ENCODE assay signal across 31 cellular contexts in genomic region chr2:146496248-146496647, GRCh38.
"Had no signal": no experiment of that assay in that cellular context is flagged by ENCODE, and none has a peak within 500 bp of the region (broad histone marks: within the 10 kb centered on the region; RNA-seq: fewer than 3 reads in every experiment).

No MANE protein-coding gene starts in this region.

- H3K4me1 Mint-ChIP-seq: activated B cell treated with CpG ODN at 0.5 μM for 24 hours; activated naive CD8-positive, alpha-beta T cell treated with anti-CD3 and anti-CD28 coated beads for 36 hours had no signal

- H3K9me3 ChIP-seq: ascending aorta, SJCRH30 had no signal

- ATAC-seq: Panc1 had no signal

- H3K27me3 Mint-ChIP-seq: activated B cell treated with CpG ODN at 0.5 μM for 24 hours; activated CD4-positive, alpha-beta memory T cell treated with anti-CD3 and anti-CD28 coated beads for 36 hours; activated naive CD8-positive, alpha-beta T cell treated with anti-CD3 and anti-CD28 coated beads for 36 hours had no signal

- H3K4me3 Mint-ChIP-seq: activated B cell treated with CpG ODN at 0.5 μM for 24 hours; activated CD4-positive, alpha-beta memory T cell treated with anti-CD3 and anti-CD28 coated beads for 36 hours; activated naive CD8-positive, alpha-beta T cell treated with anti-CD3 and anti-CD28 coated beads for 36 hours had no signal

- H3K4me3 ChIP-seq: ascending aorta, SJCRH30, SK-N-MC had no signal

- H3K36me3 ChIP-seq: ascending aorta, SJCRH30 had no signal

- DNase-seq: activated B cell treated with CpG ODN at 0.5 μM for 24 hours; activated CD4-positive, alpha-beta memory T cell treated with anti-CD3 and anti-CD28 coated beads for 36 hours; activated CD4-positive, alpha-beta T cell treated with anti-CD3 and anti-CD28 coated beads for 4 hours; activated CD4-positive, alpha-beta T cell treated with anti-CD3 and anti-CD28 coated beads, Interleukin-2, amount 50 U/mL, for 1 hour; activated CD4-positive, CD25-positive, alpha-beta regulatory T cell treated with anti-CD3 and anti-CD28 coated beads, Interleukin-2, amount 50 U/mL, for 72 hours; activated CD8-positive, alpha-beta memory T cell treated with anti-CD3 and anti-CD28 coated beads, Interleukin-2, amount 50 U/mL, for 4 hours; activated effector memory CD4-positive, alpha-beta T cell treated with anti-CD3 and anti-CD28 coated beads, Interleukin-2, amount 50 U/mL, for 16 hours; activated naive CD4-positive, alpha-beta T cell; activated naive CD4-positive, alpha-beta T cell treated with anti-CD3 and anti-CD28 coated beads, Interleukin-2, amount 50 U/mL, for 16 hours; activated naive CD8-positive, alpha-beta T cell treated with anti-CD3 and anti-CD28 coated beads for 36 hours; activated T-cell treated with anti-CD3 and anti-CD28 coated beads for 4 hours; activated T-cell treated with anti-CD3 and anti-CD28 coated beads, Interleukin-2, amount 50 U/mL, for 48 hours; amygdala; NCI-H1105; NCI-H1417 treated with DMSO at 0.1 percent for 48 hours; NCI-H1930; NCI-H2081 treated with DMSO at 0.1 percent for 48 hours; NCI-H510A; NCI-H526; NCI-H748 treated with DMSO at 0.1 percent for 48 hours; NK-92 treated with Interleukin-12 subunit alpha and Interleukin-12 subunit beta, amount 100 ng/mL, for 24 hours; SHP77; SJCRH30; SW 1271; T-helper 1 cell; T-helper 2 cell; T-helper 9 cell had no signal

- H3K36me3 Mint-ChIP-seq: activated CD4-positive, alpha-beta memory T cell treated with anti-CD3 and anti-CD28 coated beads for 36 hours; activated naive CD8-positive, alpha-beta T cell treated with anti-CD3 and anti-CD28 coated beads for 36 hours had no signal

- H3K27ac ChIP-seq: ascending aorta, SJCRH30, SK-N-MC, VCaP had no signal

- H3K27me3 ChIP-seq: ascending aorta, SJCRH30 had no signal

- H3K4me1 ChIP-seq: ascending aorta, SJCRH30 had no signal

- H3K27ac Mint-ChIP-seq: activated B cell treated with CpG ODN at 0.5 μM for 24 hours; activated CD4-positive, alpha-beta memory T cell treated with anti-CD3 and anti-CD28 coated beads for 36 hours; activated naive CD8-positive, alpha-beta T cell treated with anti-CD3 and anti-CD28 coated beads for 36 hours had no signal
